In the genomic region with DNA sequence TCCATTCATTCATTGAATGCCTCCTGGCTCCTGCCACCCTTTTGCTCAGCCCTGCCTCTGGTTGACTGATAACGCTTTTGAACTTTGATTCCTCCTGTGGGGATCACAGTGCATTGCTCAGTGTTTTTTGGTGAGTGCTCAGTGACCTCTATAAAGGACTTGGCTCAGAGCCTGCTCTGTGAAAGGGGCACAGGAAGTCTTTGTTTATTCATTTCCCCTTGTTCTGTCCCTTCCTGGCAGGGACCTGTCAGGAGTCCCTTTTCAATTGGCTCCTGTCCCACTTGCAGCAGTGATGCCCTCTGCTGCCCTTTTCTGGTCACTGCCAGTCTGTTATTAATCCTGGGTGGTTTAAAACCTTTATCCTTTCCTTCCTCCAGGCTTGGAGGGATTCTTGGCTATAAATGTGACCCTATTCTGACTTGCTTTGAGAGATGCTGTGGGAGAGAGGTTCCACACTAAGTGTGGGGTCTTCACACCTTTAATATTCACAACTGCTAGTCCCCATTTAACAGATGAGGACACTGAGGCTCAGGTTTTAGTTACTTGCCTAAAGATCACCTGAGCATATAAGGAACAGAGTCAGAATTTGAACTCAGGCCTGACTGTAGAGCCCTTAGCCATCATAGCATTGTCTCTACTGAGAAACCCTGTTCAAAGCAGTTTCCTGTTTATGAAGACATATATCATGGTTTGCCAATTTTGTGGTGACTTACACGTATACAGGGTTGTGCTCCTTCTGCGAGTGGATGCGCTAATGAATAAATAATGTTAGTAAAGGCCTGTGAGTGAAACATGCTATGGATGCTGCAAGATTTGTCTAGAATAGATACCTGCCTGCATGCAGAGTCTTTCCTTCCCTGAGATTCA, we compare ENCODE assay signal across 8 cellular contexts. TPM values are rescaled to one million over a fixed set of nuclear protein-coding genes. Genes with fewer than 3 reads are reported as not detected.
DNase-seq lines count a peak whose midpoint lies in the region; ATAC-seq and TF ChIP-seq lines count a peak whose summit lies in the region.

No MANE protein-coding gene starts in this region.

- WGBS in thyroid gland, 2 donors = 64 to 73% methylated on average over 4 of the region's 4 CpGs

- H3K4me3 Mint-ChIP-seq in nephron progenitor cell = no peak overlapping the region

- no peak overlapping the region for H3K4me3 ChIP-seq in PC-9
- H3K4me3 ChIP-seq in thyroid gland (replicated peaks in 1 of 3) = no peak overlapping the region

- CTCF ChIA-PET in PC-9 (lab: Charles Lee) = interaction anchor here (0.6 kb wide), 1 partner anchor 84 kb away, joined by 4 read pairs; a partner anchor contains a TSS

- TF ChIP-seq CTCF in PC-9 (conservative IDR thresholded peaks at IDR 0.05) (peak; percentile 90), nephron progenitor cell (IDR thresholded peaks at IDR 0.05) (peak; percentile 61), thyroid gland (IDR thresholded peaks at IDR 0.05) (peak; percentile 49 to 98 (median 90))

- peaks cover 9% of the 10 kb centered on the region for H3K27me3 Mint-ChIP-seq in nephron progenitor cell (ENCODE audit: low read depth, poor library complexity)

- H3K27ac Mint-ChIP-seq in nephron progenitor cell = peak overlapping the region; percentile 69

- H3K36me3 ChIP-seq in PC-9 (ENCODE audit: low read depth) = 0 out of 2 replicates have a peak, but pooled peaks cover 7% of the 10 kb centered on the region
- H3K36me3 ChIP-seq in thyroid gland = peaks cover 0 to 3% of the 10 kb centered on the region in 2 donors

- H3K9me2 ChIP-seq in PC-9 (ENCODE audit: insufficient read depth) = no peaks in the 10 kb centered on the region

- H3K9me3 ChIP-seq in PC-9 (ENCODE audit: insufficient read depth, low read depth) (no peaks in the 10 kb centered on the region), thyroid gland (no peaks in the 10 kb centered on the region)

- POLR2A ChIA-PET in PC-9 (lab: Charles Lee; ENCODE audit: unreplicated experiment) = interaction anchor here (0.6 kb wide), 1 partner anchor 292 kb away, joined by 3 read pairs; no protein-coding TSS in a partner anchor

- no peaks in the 10 kb centered on the region for H3K79me2 ChIP-seq in PC-9 (ENCODE audit: low read depth)

- H3K36me3 Mint-ChIP-seq in nephron progenitor cell (ENCODE audit: low read depth) = no peaks in the 10 kb centered on the region

- H3F3A ChIP-seq in PC-9 (ENCODE audit: insufficient read depth, low read depth) = peaks cover 48% of the 10 kb centered on the region

- H4K20me1 ChIP-seq in PC-9 (ENCODE audit: insufficient read depth) = no peaks in the 10 kb centered on the region

- H3K27me3 ChIP-seq in PC-9 (ENCODE audit: insufficient read depth, low read depth) (no peaks in the 10 kb centered on the region), thyroid gland (no peaks in the 10 kb centered on the region)

- H3K27ac ChIP-seq in PC-9 (no peak overlapping the region), thyroid gland (no peak overlapping the region)

- peaks cover 42% of the 10 kb centered on the region for H3K4me1 ChIP-seq in PC-9 (replicated peaks; ENCODE audit: insufficient read depth)
- H3K4me1 ChIP-seq in thyroid gland = peaks cover 4 to 14% of the 10 kb centered on the region in 2 donors

- H2AFZ ChIP-seq in PC-9 = no peak overlapping the region

- H3K4me1 Mint-ChIP-seq in nephron progenitor cell = peaks cover 6% of the 10 kb centered on the region

- TF ChIP-seq POLR2A in thyroid gland (IDR thresholded peaks at IDR 0.05) = no peak

- H3K9me3 Mint-ChIP-seq in nephron progenitor cell = no peaks in the 10 kb centered on the region

- no peak overlapping the region for H3K4me2 ChIP-seq in PC-9

- ATAC-seq in GM18861 (IDR thresholded peaks at IDR 0.05; ENCODE audit: unreplicated experiment) = peak; percentile 36

- intact Hi-C loops in PC-9 (cut with micrococcal nuclease; ENCODE audit: unreplicated experiment) (loop anchor here (1.0 to 10.0 kb wide), 4 partner anchors 33 to 140 kb away; a partner anchor contains a TSS), thyroid gland (cut with DNase I) (loop anchor here (2.0 to 10.0 kb wide), 2 partner anchors 60 to 110 kb away; a partner anchor contains a TSS)

- peak; percentile 85 for DNase-seq in AG08395 (ENCODE audit: low spot score)
- DNase-seq in HUDEP-2 (lab: John Stamatoyannopoulos, UW; ENCODE audit: unreplicated experiment in 76 of 76) = peak in 66 of 76 experiments; percentile 8 to 76 (median 53)
- DNase-seq in PC-9 = peak; percentile 72 to 73
- peak; percentile 35 for DNase-seq in activated T-helper 1 cell treated with Interleukin-2 at 50 U/mL for 16 hours (ENCODE audit: low read depth)
- peak; percentile 72 for DNase-seq in fibroblast of peridontal ligament (ENCODE audit: extremely low read depth)
- DNase-seq in nephron progenitor cell = peak; percentile 46
- DNase-seq in thyroid gland = peak; percentile 83 to 85

- no TSS peak for BruUV-seq in PC-9 (replicated peaks; lab: Mats Ljungman, UMichigan)

RNA-seq across cellular contexts. Expression of a gene that starts 23.2 kb away (rescaled TPM):
- total RNA-seq in PC-9 (2021) (27.3 and 34.0 TPM in 2 replicates), thyroid gland (10 to 100 TPM; 21.4 to 37.1 (median 30.1) TPM)

Comparison
In these comparisons a context has a peak if more than half of its experiments do, and no peak if none do; other contexts are left out.
1. DNase-seq: peak in every context shown above with its lines; median percentile 85 in AG08395; 84 in thyroid gland; 72 in PC-9; 72 in fibroblast of peridontal ligament; 53 in HUDEP-2; 46 in nephron progenitor cell; 35 in activated T-helper 1 cell treated with Interleukin-2 at 50 U/mL for 16 hours.